Comparison of ENCODE assay signal across 15 cellular contexts in the genomic region with DNA sequence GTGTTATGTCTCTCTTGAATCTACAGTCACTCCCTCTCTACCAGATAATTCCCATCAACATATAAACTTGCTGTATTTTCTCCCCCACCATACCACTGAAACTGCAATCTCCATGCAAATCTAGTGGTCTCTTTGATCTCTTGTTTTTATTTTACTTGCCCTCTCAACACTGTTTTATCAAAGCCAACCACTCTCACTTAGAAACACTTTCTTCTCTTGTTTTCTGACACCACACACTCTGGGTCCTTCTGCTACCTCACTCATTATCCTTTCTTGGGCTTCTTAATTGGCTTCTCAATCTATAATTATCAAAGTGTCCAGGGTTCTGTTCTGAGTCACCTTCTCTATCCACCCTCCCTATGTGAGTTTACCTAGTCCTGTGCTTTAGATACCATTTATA. TPM values are rescaled to one million over a fixed set of nuclear protein-coding genes. Genes with fewer than 3 reads are reported as not detected.
DNase-seq lines count a peak whose midpoint lies in the region; ATAC-seq and TF ChIP-seq lines count a peak whose summit lies in the region.
"Had no signal": no experiment of that assay in that cellular context is flagged by ENCODE, and none has a peak within 500 bp of the region (broad histone marks: within the 10 kb centered on the region; RNA-seq: fewer than 3 reads in every experiment).

No MANE protein-coding gene starts in this region.

- CTCF ChIA-PET in PC-9 (lab: Charles Lee): interaction anchor here (1.0 kb wide), 1 partner anchor 22 kb away, joined by 8 read pairs; no protein-coding TSS in a partner anchor

- H3K4me3 ChIP-seq in BLaER1 (no peak overlapping the region; the same call in none of the 2 replicates), PC-9 (peak overlapping the region; percentile 76; the same call in 1 of the 2 replicates), prostate gland (no peak overlapping the region), esophagus squamous epithelium (no peak overlapping the region)

- no peak for TF ChIP-seq POLR2A in prostate gland (IDR thresholded peaks at IDR 0.05)
- TF ChIP-seq POLR2A in esophagus squamous epithelium (IDR thresholded peaks at IDR 0.05): no peak

- TF ChIP-seq CTCF in GM13977 (IDR thresholded peaks at IDR 0.05; ENCODE audit: extremely low read depth, insufficient read depth, missing control alignments): no peak
- TF ChIP-seq CTCF in PC-9 (conservative IDR thresholded peaks at IDR 0.05): no peak
- TF ChIP-seq CTCF in endothelial cell (IDR thresholded peaks at IDR 0.05; ENCODE audit: unreplicated experiment): no peak
- TF ChIP-seq CTCF in prostate gland (IDR thresholded peaks at IDR 0.05): no peak
- no peak for TF ChIP-seq CTCF in esophagus squamous epithelium (IDR thresholded peaks at IDR 0.05)

- H3K27me3 ChIP-seq in BLaER1: no peaks in the 10 kb centered on the region
- no peaks in the 10 kb centered on the region for H3K27me3 ChIP-seq in PC-9 (ENCODE audit: insufficient read depth, low read depth)
- H3K27me3 ChIP-seq in prostate gland (replicated peaks; ENCODE audit: insufficient read depth): no peaks in the 10 kb centered on the region
- H3K27me3 ChIP-seq in esophagus squamous epithelium: no peaks in the 10 kb centered on the region
- H3K27me3 ChIP-seq: brain microvascular endothelial cell had no signal

- H3K9me3 ChIP-seq in BLaER1 (no peaks in the 10 kb centered on the region), PC-9 (ENCODE audit: insufficient read depth, low read depth) (no peaks in the 10 kb centered on the region), prostate gland (no peaks in the 10 kb centered on the region), esophagus squamous epithelium (no peaks in the 10 kb centered on the region)

- no peaks in the 10 kb centered on the region for H3K9me2 ChIP-seq in PC-9 (ENCODE audit: insufficient read depth)

- DNase-seq in GM13977 (ENCODE audit: low spot score) (peak; percentile 48), PC-9 (no peak), endothelial cell (ENCODE audit: low spot score) (no peak), prostate gland (ENCODE audit: low spot score) (no peak), esophagus squamous epithelium (lab: John Stamatoyannopoulos, UW) (no peak)
- DNase-seq: brain microvascular endothelial cell; midbrain; NCI-H1436; NK-92 treated with Interleukin-12 subunit alpha and Interleukin-12 subunit beta, amount 100 ng/mL, for 24 hours; small intestine; SW 1271 had no signal

- H3K79me2 ChIP-seq in PC-9 (ENCODE audit: low read depth): peaks cover 84% of the 10 kb centered on the region

- no peak overlapping the region for H3K27ac ChIP-seq in BLaER1
- no peak overlapping the region for H3K27ac ChIP-seq in PC-9
- H3K27ac ChIP-seq in prostate gland: no peak overlapping the region
- H3K27ac ChIP-seq in esophagus squamous epithelium: no peak overlapping the region
- H3K27ac ChIP-seq: brain microvascular endothelial cell, epithelial cell of prostate had no signal

- H3K27me3 Mint-ChIP-seq in endothelial cell (ENCODE audit: unreplicated experiment): peaks cover 19% of the 10 kb centered on the region

- peaks cover 45% of the 10 kb centered on the region for H3F3A ChIP-seq in PC-9 (ENCODE audit: insufficient read depth, low read depth)

- 0 out of 2 replicates have a peak overlapping the region, but pooled peaks have one; percentile 98 for H3K9ac ChIP-seq in BLaER1

- H3K4me1 ChIP-seq in BLaER1 (peaks cover 54% of the 10 kb centered on the region), PC-9 (replicated peaks; ENCODE audit: insufficient read depth) (peaks cover 60% of the 10 kb centered on the region), prostate gland (replicated peaks) (peaks cover 12% of the 10 kb centered on the region), esophagus squamous epithelium (peaks cover 22 to 46% (median 25%) of the 10 kb centered on the region in 3 donors)

- H3K36me3 ChIP-seq in BLaER1 (peaks cover 15% of the 10 kb centered on the region), PC-9 (ENCODE audit: low read depth) (peaks cover 9% of the 10 kb centered on the region; the same call in 1 of the 2 replicates), prostate gland (no peaks in the 10 kb centered on the region), esophagus squamous epithelium (peaks cover 0 to 2% (median 0%) of the 10 kb centered on the region in 3 donors)
- H3K36me3 ChIP-seq: brain microvascular endothelial cell had no signal

- H3K4me1 Mint-ChIP-seq in endothelial cell (ENCODE audit: unreplicated experiment): peaks cover 37% of the 10 kb centered on the region

- H4K20me1 ChIP-seq in BLaER1 (peaks cover 28% of the 10 kb centered on the region), PC-9 (ENCODE audit: insufficient read depth) (peaks cover 6% of the 10 kb centered on the region)

- POLR2A ChIA-PET in PC-9 (lab: Charles Lee; ENCODE audit: unreplicated experiment): no interaction called here

- H3K4me3 Mint-ChIP-seq in endothelial cell (ENCODE audit: unreplicated experiment): peak overlapping the region; percentile 96

- H2AFZ ChIP-seq in PC-9: no peak overlapping the region

- no TSS peak for BruUV-seq in PC-9 (replicated peaks; lab: Mats Ljungman, UMichigan)

- no peaks in the 10 kb centered on the region for H3K9me3 Mint-ChIP-seq in endothelial cell (ENCODE audit: unreplicated experiment)

- in situ Hi-C loops in GM13977 (cut with MboI; ENCODE audit: low pct_unique_long_range_greater_than_20kb, low sequenced_read_pairs, unreplicated experiment): no loop called here

- ATAC-seq in GM21786 (IDR thresholded peaks at IDR 0.05; ENCODE audit: unreplicated experiment): no peak
- no peak for ATAC-seq in HG03439 (IDR thresholded peaks at IDR 0.05; ENCODE audit: unreplicated experiment)

- H3K36me3 Mint-ChIP-seq in endothelial cell (ENCODE audit: low read depth, unreplicated experiment): peaks cover 11% of the 10 kb centered on the region

- H3K4me2 ChIP-seq in BLaER1 (peak overlapping the region; percentile 91), PC-9 (peak overlapping the region; percentile 89)

- H3K27ac Mint-ChIP-seq in endothelial cell (ENCODE audit: unreplicated experiment): no peak overlapping the region

- intact Hi-C loops in PC-9 (cut with micrococcal nuclease; ENCODE audit: unreplicated experiment) (loop anchor here (5.0 to 10.0 kb wide), 2 partner anchors 405 to 467 kb away; no protein-coding TSS in a partner anchor), prostate gland (cut with DNase I) (loop anchor here (2.0 kb wide), 1 partner anchor 405 kb away; no protein-coding TSS in a partner anchor), esophagus squamous epithelium (cut with DNase I) (loop anchor here (10.0 kb wide), 1 partner anchor 407 kb away; no protein-coding TSS in a partner anchor)

RNA-seq across cellular contexts. Expression of a gene that starts 2.0 kb away (rescaled TPM):
- 127 and 163 TPM in 2 replicates for total RNA-seq in PC-9 (2021)
- 121 TPM for total RNA-seq in endothelial cell (ENCODE audit: unreplicated experiment)
- total RNA-seq in prostate gland: 10 to 100 TPM; 77.9 to 88.4 TPM
- 10 to 100 TPM; 49.7 to 62.8 (median 56.7) TPM for total RNA-seq in esophagus squamous epithelium

RNA-seq across cellular contexts. Expression of a gene that starts 23.4 kb away (rescaled TPM):
- 66.8 and 80.9 TPM in 2 replicates for total RNA-seq in PC-9 (2021)
- total RNA-seq in endothelial cell (ENCODE audit: unreplicated experiment): 10.8 TPM
- total RNA-seq in prostate gland: 10 to 100 TPM; 19.3 to 64.4 TPM
- total RNA-seq in esophagus squamous epithelium: 10 to 100 TPM; 13.7 to 31.3 (median 28.2) TPM
